12 cellular contexts compared by ENCODE assay signal in genomic region chr20:10047427-10047826, GRCh38. TPM values are rescaled to one million over a fixed set of nuclear protein-coding genes. Genes with fewer than 3 reads are reported as not detected.
DNase-seq lines count a peak whose midpoint lies in the region; ATAC-seq and TF ChIP-seq lines count a peak whose summit lies in the region.
"Had no signal": no experiment of that assay in that cellular context is flagged by ENCODE, and none has a peak within 500 bp of the region (broad histone marks: within the 10 kb centered on the region; RNA-seq: fewer than 3 reads in every experiment).

No MANE protein-coding gene starts in this region.

- no peaks in the 10 kb centered on the region for H3K36me3 Mint-ChIP-seq in activated CD4-positive, alpha-beta T cell treated with anti-CD3 and anti-CD28 coated beads, Interleukin-2, amount 10 ng/mL, durations not matched to agents 24 days and 14 days (ENCODE audit: low read depth)
- no peaks in the 10 kb centered on the region for H3K36me3 Mint-ChIP-seq in endothelial cell (ENCODE audit: low read depth, unreplicated experiment)

- H3K9me3 Mint-ChIP-seq in activated CD4-positive, alpha-beta T cell treated with anti-CD3 and anti-CD28 coated beads, Interleukin-2, amount 10 ng/mL, durations not matched to agents 24 days and 14 days, result no peaks in the 10 kb centered on the region
- H3K9me3 Mint-ChIP-seq in endothelial cell (ENCODE audit: unreplicated experiment), result no peaks in the 10 kb centered on the region
- H3K9me3 Mint-ChIP-seq: T-helper 1 cell treated with Interleukin-12 subunit alpha and Interleukin-12 subunit beta and Interleukin-4 antibody, amounts not matched to agents 30 μg/mL and 1 μg/mL, for 36 hours had no signal

- no peaks in the 10 kb centered on the region for H3K4me1 Mint-ChIP-seq in activated CD4-positive, alpha-beta T cell treated with anti-CD3 and anti-CD28 coated beads, Interleukin-2, amount 10 ng/mL, durations not matched to agents 24 days and 14 days
- no peaks in the 10 kb centered on the region for H3K4me1 Mint-ChIP-seq in endothelial cell (ENCODE audit: unreplicated experiment)

- H3K4me3 Mint-ChIP-seq in activated CD4-positive, alpha-beta T cell treated with anti-CD3 and anti-CD28 coated beads, Interleukin-2, amount 10 ng/mL, durations not matched to agents 24 days and 14 days, result no peak overlapping the region
- no peak overlapping the region for H3K4me3 Mint-ChIP-seq in endothelial cell (ENCODE audit: unreplicated experiment)
- H3K4me3 Mint-ChIP-seq: T-helper 1 cell treated with Interleukin-12 subunit alpha and Interleukin-12 subunit beta and Interleukin-4 antibody, amounts not matched to agents 30 μg/mL and 1 μg/mL, for 36 hours had no signal

- H3K4me2 ChIP-seq in smooth muscle cell, result no peak overlapping the region

- H3K36me3 ChIP-seq in smooth muscle cell (ENCODE audit: low read depth), result no peaks in the 10 kb centered on the region

- no peak overlapping the region for H3K9ac ChIP-seq in smooth muscle cell (ENCODE audit: low read depth)

- no peak overlapping the region for H2AFZ ChIP-seq in smooth muscle cell (ENCODE audit: low read depth)

- intact Hi-C loops in activated CD4-positive, alpha-beta T cell treated with anti-CD3 and anti-CD28 coated beads, Interleukin-2, amount 10 ng/mL, durations not matched to agents 24 days and 14 days (cut with micrococcal nuclease), result no loop called here

- H3K9me3 ChIP-seq in smooth muscle cell (replicated peaks; ENCODE audit: low read depth), result no peaks in the 10 kb centered on the region
- H3K9me3 ChIP-seq: stomach had no signal

- H3K4me1 ChIP-seq in smooth muscle cell (ENCODE audit: low read depth), result no peaks in the 10 kb centered on the region
- H3K4me1 ChIP-seq: stomach had no signal

- H3K27me3 ChIP-seq in smooth muscle cell (ENCODE audit: low read depth), result no peaks in the 10 kb centered on the region
- H3K27me3 ChIP-seq: stomach had no signal

- peak; percentile 16 for TF ChIP-seq CTCF in endothelial cell (IDR thresholded peaks at IDR 0.05; ENCODE audit: unreplicated experiment)
- peak; percentile 11 for TF ChIP-seq CTCF in smooth muscle cell (IDR thresholded peaks at IDR 0.05; ENCODE audit: borderline replicate concordance, insufficient read depth, poor library complexity, severe bottlenecking)

- H3F3A ChIP-seq in smooth muscle cell (ENCODE audit: low read depth), result no peaks in the 10 kb centered on the region

- no peaks in the 10 kb centered on the region for H3K27me3 Mint-ChIP-seq in activated CD4-positive, alpha-beta T cell treated with anti-CD3 and anti-CD28 coated beads, Interleukin-2, amount 10 ng/mL, durations not matched to agents 24 days and 14 days
- peaks cover 2% of the 10 kb centered on the region for H3K27me3 Mint-ChIP-seq in endothelial cell (ENCODE audit: unreplicated experiment)

- ATAC-seq in GM18505 (IDR thresholded peaks at IDR 0.05; ENCODE audit: unreplicated experiment) (no peak), HG02885 (IDR thresholded peaks at IDR 0.05; ENCODE audit: poor library complexity, unreplicated experiment) (no peak), HG03159 (IDR thresholded peaks at IDR 0.05; ENCODE audit: unreplicated experiment) (no peak)

- DNase-seq in activated CD4-positive, alpha-beta T cell treated with anti-CD3 and anti-CD28 coated beads, Interleukin-2, amount 10 ng/mL, durations not matched to agents 24 days and 14 days, result peak; percentile 51
- no peak for DNase-seq in activated CD4-positive, alpha-beta T cell treated with anti-CD3 and anti-CD28 coated beads, Interleukin-2, amount 50 U/mL, for 48 hours
- peak; percentile 36 to 72 for DNase-seq in NCI-H446 (lab: John Stamatoyannopoulos, UW)
- DNase-seq in endothelial cell (ENCODE audit: low spot score), result peak; percentile 46
- DNase-seq in smooth muscle cell (lab: John Stamatoyannopoulos, UW; ENCODE audit: unreplicated experiment), result no peak
- DNase-seq: activated effector memory CD4-positive, alpha-beta T cell treated with Interleukin-2 at 50 U/mL for 16 hours; stimulated activated CD4-positive, alpha-beta T cell treated with anti-CD3 and anti-CD28 coated beads, Interleukin-12 subunit alpha, Interleukin-12 subunit beta, amount 100 ng/mL, for 4 hours; stomach had no signal

- 46% methylated on average over 4 of the region's 4 CpGs for WGBS in smooth muscle cell (ENCODE audit: low lambda C conversion rate)

- no peak overlapping the region for H3K27ac Mint-ChIP-seq in activated CD4-positive, alpha-beta T cell treated with anti-CD3 and anti-CD28 coated beads, Interleukin-2, amount 10 ng/mL, durations not matched to agents 24 days and 14 days
- no peak overlapping the region for H3K27ac Mint-ChIP-seq in endothelial cell (ENCODE audit: unreplicated experiment)
- H3K27ac Mint-ChIP-seq: T-helper 1 cell treated with Interleukin-12 subunit alpha and Interleukin-12 subunit beta and Interleukin-4 antibody, amounts not matched to agents 30 μg/mL and 1 μg/mL, for 36 hours had no signal

- TF ChIP-seq POLR2A in GM18505 (IDR thresholded peaks at IDR 0.05; ENCODE audit: borderline replicate concordance, extremely low read depth, insufficient read depth, insufficient read length), result no peak

- no peak overlapping the region for H3K27ac ChIP-seq in smooth muscle cell (ENCODE audit: low read depth)
- H3K27ac ChIP-seq: stomach had no signal

- H4K20me1 ChIP-seq in smooth muscle cell (ENCODE audit: low read depth), result no peaks in the 10 kb centered on the region

- H3K79me2 ChIP-seq in smooth muscle cell (ENCODE audit: low read depth), result no peaks in the 10 kb centered on the region

- H3K4me3 ChIP-seq in smooth muscle cell, result no peak overlapping the region
- H3K4me3 ChIP-seq: stomach had no signal

RNA-seq across cellular contexts. Expression of gene ANKEF1, which starts 12.6 kb away (rescaled TPM):
- total RNA-seq in activated CD4-positive, alpha-beta T cell treated with anti-CD3 and anti-CD28 coated beads, Interleukin-2, amount 10 ng/mL, durations not matched to agents 24 days and 14 days, result 0.24 and 0.58 TPM in 2 replicates
- total RNA-seq in endothelial cell (ENCODE audit: unreplicated experiment) (1.2 TPM), smooth muscle cell (1.2 and 1.8 TPM in 2 replicates)
- 0.09 and 1.8 TPM in 2 replicates for polyA plus RNA-seq in smooth muscle cell

Comparison
In these comparisons a context has a peak if more than half of its experiments do, and no peak if none do; other contexts are left out.
1. DNase-seq: peak in activated CD4-positive, alpha-beta T cell treated with anti-CD3 and anti-CD28 coated beads, Interleukin-2, amount 10 ng/mL, durations not matched to agents 24 days and 14 days (single experiment), NCI-H446 (2 of 2) and endothelial cell (single experiment); none in activated CD4-positive, alpha-beta T cell treated with anti-CD3 and anti-CD28 coated beads, Interleukin-2, amount 50 U/mL, for 48 hours (0 of 2) and smooth muscle cell (single experiment).